In the genomic region with DNA sequence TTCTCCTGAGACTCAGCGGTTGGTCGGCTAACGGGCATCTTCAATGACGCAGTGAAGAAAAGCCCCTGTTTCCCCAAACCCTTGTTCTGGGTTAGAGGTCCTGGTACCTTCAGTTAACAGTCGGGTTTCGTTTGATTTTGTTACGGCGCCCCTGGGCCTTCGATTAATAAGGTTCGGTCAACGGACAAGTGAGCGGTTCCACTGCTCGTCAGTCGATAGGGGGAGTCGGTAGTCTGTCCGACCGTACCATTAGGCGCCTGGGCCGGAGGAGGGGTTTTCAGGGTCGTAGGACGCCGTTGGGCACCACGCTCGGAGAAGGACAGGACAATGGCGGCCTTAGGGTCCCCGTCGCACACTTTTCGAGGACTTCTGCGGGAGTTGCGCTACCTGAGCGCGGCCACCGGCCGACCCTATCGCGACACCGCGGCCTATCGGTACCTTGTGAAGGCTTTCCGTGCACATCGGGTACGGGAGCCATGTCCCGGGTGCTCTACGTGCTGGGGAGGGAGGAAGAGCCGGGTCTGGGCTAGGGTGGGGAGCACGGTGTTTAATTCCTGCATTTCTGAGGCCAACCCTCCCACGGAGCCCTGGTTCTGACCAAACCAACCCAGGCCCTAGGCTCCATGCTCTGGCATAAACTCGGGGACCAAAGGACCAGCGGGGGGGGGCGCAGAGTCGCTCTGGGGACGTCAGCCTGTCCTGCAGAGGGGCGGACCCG, we compare ENCODE assay signal across 8 cellular contexts. TPM values are rescaled to one million over a fixed set of nuclear protein-coding genes. Genes with fewer than 3 reads are reported as not detected.
DNase-seq lines count a peak whose midpoint lies in the region; ATAC-seq and TF ChIP-seq lines count a peak whose summit lies in the region.

A gene with protein sequence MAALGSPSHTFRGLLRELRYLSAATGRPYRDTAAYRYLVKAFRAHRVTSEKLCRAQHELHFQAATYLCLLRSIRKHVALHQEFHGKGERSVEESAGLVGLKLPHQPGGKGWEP (plus strand): TSS at position 280 of the 718 bp plus-strand sequence. CDS start 48 bp downstream, at position 328.

- POLR2A ChIA-PET in IMR-90 (lab: Charles Lee; ENCODE audit: unreplicated experiment): no interaction called here

- no peak for TF ChIP-seq RAD21 in IMR-90 (IDR thresholded peaks at IDR 0.05; ENCODE audit: low read length)

- no peaks in the 10 kb centered on the region for H3K9me1 ChIP-seq in IMR-90 (ENCODE audit: insufficient read depth, low read length)

- no TSS peak for BruUV-seq in IMR-90 (replicated peaks; lab: Mats Ljungman, UMichigan)

- H2BK5ac ChIP-seq in IMR-90 (ENCODE audit: low read depth, low read length, poor library complexity, severe bottlenecking): peak within 1 kb of the TSS; percentile 88

- peak within 1 kb of the TSS; percentile 95 for H4K91ac ChIP-seq in IMR-90 (ENCODE audit: insufficient read depth, low read depth, low read length)

- H3K23ac ChIP-seq in IMR-90 (ENCODE audit: low read depth, low read length): peak within 1 kb of the TSS; percentile 95

- H2AK9ac ChIP-seq in IMR-90 (replicated peaks; ENCODE audit: low read depth, low read length, poor library complexity): peak within 1 kb of the TSS; percentile 98

- peak; percentile 71; the same call in 1 of the 2 replicates for TF ChIP-seq POLR2A in IMR-90 (IDR thresholded peaks at IDR 0.05; ENCODE audit: low read depth, low read length)

- H3K4me3 ChIP-seq in IMR-90 (ENCODE audit: insufficient read depth, low read depth, low read length) (peak within 1 kb of the TSS; percentile 64), esophagus (ENCODE audit: low read depth in 1 of 2, low read length in 2 of 2) (peak within 1 kb of the TSS; percentile 82 to 97), muscle layer of colon (ENCODE audit: low read depth in 1 of 2, low read length in 2 of 2) (peak within 1 kb of the TSS; percentile 92 to 97)

- peak within 1 kb of the TSS; percentile 88 for H3K9ac ChIP-seq in IMR-90 (ENCODE audit: low read depth, low read length)
- H3K9ac ChIP-seq in muscle layer of colon (ENCODE audit: low read length): peak within 1 kb of the TSS; percentile 99

- peak within 1 kb of the TSS; percentile 25 for H3K18ac ChIP-seq in IMR-90 (ENCODE audit: low read depth, low read length)

- H3K79me1 ChIP-seq in IMR-90 (ENCODE audit: low read depth in 1 of 2, low read length in 2 of 2): peaks cover 7 to 19% of the 10 kb centered on the region in 2 experiments

- H4K8ac ChIP-seq in IMR-90 (ENCODE audit: low read depth in 2 of 2, low read length in 2 of 2): peak within 1 kb of the TSS; percentile 2 to 98

- WGBS in IMR-90 (ENCODE audit: extremely low coverage in 2 of 2, insufficient read length in 1 of 2), 2 experiments: 0% methylated on average over 40 of the region's 54 CpGs; no CpG with 5 or more reads in 1 of the 2 experiments
- 0 to 1% methylated on average over 53 to 54 of the region's 54 CpGs for WGBS in esophagus, 2 donors

- peak within 1 kb of the TSS; percentile 91 for H3K4ac ChIP-seq in IMR-90 (ENCODE audit: low read depth, low read length)

- no peak within 1 kb of the TSS; the same call in 1 of the 2 replicates for H2BK20ac ChIP-seq in IMR-90 (ENCODE audit: low read depth, low read length)

- H2BK120ac ChIP-seq in IMR-90 (ENCODE audit: low read depth, low read length): peak within 1 kb of the TSS; percentile 78

- H3K14ac ChIP-seq in IMR-90 (replicated peaks; ENCODE audit: low read depth, low read length): peak within 1 kb of the TSS; percentile 97

- no peaks in the 10 kb centered on the region; the same call in 1 of the 2 replicates for H4K20me1 ChIP-seq in IMR-90 (ENCODE audit: insufficient read depth, low read length)

- peaks cover 2% of the 10 kb centered on the region; the same call in 1 of the 2 replicates for H3K36me3 ChIP-seq in IMR-90 (ENCODE audit: control insufficient read depth, insufficient read depth, low read length)
- H3K36me3 ChIP-seq in esophagus (ENCODE audit: control insufficient read depth in 2 of 2, insufficient read depth in 2 of 2, low read length in 1 of 2): peaks cover 0 to 2% of the 10 kb centered on the region in 2 donors
- peaks cover 1% of the 10 kb centered on the region for H3K36me3 ChIP-seq in muscle layer of colon (ENCODE audit: insufficient read depth, low read length)

- intact Hi-C loops in IMR-90 (cut with micrococcal nuclease): loop anchor here (5.0 kb wide), 1 partner anchor 661 kb away; no protein-coding TSS in a partner anchor

- dilution Hi-C loops in IMR-90 (cut with HindIII; ENCODE audit: low sequenced_read_pairs, unreplicated experiment): no loop called here

- peak within 1 kb of the TSS; percentile 87 for H3K4me2 ChIP-seq in IMR-90 (ENCODE audit: low read depth, low read length)

- ATAC-seq in GM21528 (IDR thresholded peaks at IDR 0.05; ENCODE audit: low FRiP score, unreplicated experiment) (peak; percentile 51), IMR-90 (ENCODE audit: low read depth) (peak; percentile 83)

- peak within 1 kb of the TSS; percentile 96 for H3K56ac ChIP-seq in IMR-90 (ENCODE audit: extremely low read depth, insufficient read depth, low read length)

- H2BK15ac ChIP-seq in IMR-90 (ENCODE audit: low read depth, low read length): peak within 1 kb of the TSS; percentile 13; the same call in 1 of the 3 replicates

- in situ Hi-C loops in IMR-90 (cut with MboI; ENCODE audit: low sequenced_read_pairs): no loop called here

- H3K27ac ChIP-seq in IMR-90 (ENCODE audit: insufficient read depth, low read length) (peak within 1 kb of the TSS; percentile 91), esophagus (ENCODE audit: low read depth in 2 of 2, low read length in 1 of 2) (peak within 1 kb of the TSS; percentile 100), muscle layer of colon (ENCODE audit: low read depth, low read length) (peak within 1 kb of the TSS; percentile 100)

- CTCF ChIA-PET in IMR-90 (lab: Yijun Ruan, JAX): no interaction called here

- peak within 1 kb of the TSS; percentile 99 for H2AFZ ChIP-seq in IMR-90 (replicated peaks; ENCODE audit: low read length, poor library complexity)

- H3K4me1 ChIP-seq in IMR-90 (ENCODE audit: control insufficient read depth, insufficient read depth, low read length) (no peaks in the 10 kb centered on the region; the same call in 1 of the 2 replicates), esophagus (ENCODE audit: control insufficient read depth in 2 of 2, insufficient read depth in 2 of 2, low read length in 1 of 2) (no peaks in the 10 kb centered on the region), muscle layer of colon (ENCODE audit: insufficient read depth, low read length) (peaks cover 12% of the 10 kb centered on the region)

- DNase-seq in DMS53 (lab: John Stamatoyannopoulos, UW) (peak; percentile 98), IMR-90 (peak; percentile 94), OCI-M1 (lab: John Stamatoyannopoulos, UW) (peak; percentile 91)
- DNase-seq in activated T-cell treated with anti-CD3 and anti-CD28 coated beads, Interleukin-2, amount 50 U/mL, for 1 hour: peak; percentile 83
- DNase-seq in stimulated activated CD8-positive, alpha-beta memory T cell treated with anti-CD3 and anti-CD28 coated beads, Interleukin-7, amount 100 ng/mL, for 1 hour (ENCODE audit: low read depth in 2 of 2): peak; percentile 60 to 62

- peak; percentile 29; the same call in 1 of the 2 replicates for TF ChIP-seq CTCF in IMR-90 (conservative IDR thresholded peaks at IDR 0.05; ENCODE audit: low read depth, low read length)

- H4K5ac ChIP-seq in IMR-90 (ENCODE audit: low read depth, low read length): peak within 1 kb of the TSS; percentile 73

- H3K9me3 ChIP-seq in IMR-90 (ENCODE audit: control insufficient read depth, insufficient read depth, low read length): no peaks in the 10 kb centered on the region
- H3K9me3 ChIP-seq in esophagus (ENCODE audit: control insufficient read depth in 2 of 2, insufficient read depth in 1 of 2, low read depth in 1 of 2, low read length in 1 of 2): no peaks in the 10 kb centered on the region
- H3K9me3 ChIP-seq in muscle layer of colon (ENCODE audit: low read length): no peaks in the 10 kb centered on the region

- H2AK5ac ChIP-seq in IMR-90 (ENCODE audit: low read depth, low read length): peak within 1 kb of the TSS; percentile 83

- H3K27me3 ChIP-seq in IMR-90 (ENCODE audit: control insufficient read depth, insufficient read depth, low read length): no peaks in the 10 kb centered on the region
- no peaks in the 10 kb centered on the region for H3K27me3 ChIP-seq in esophagus (ENCODE audit: control insufficient read depth in 1 of 2, insufficient read depth in 2 of 2, low read length in 2 of 2)
- H3K27me3 ChIP-seq in muscle layer of colon (ENCODE audit: control insufficient read depth in 1 of 2, insufficient read depth in 2 of 2, low read length in 2 of 2): no peaks in the 10 kb centered on the region

TF ChIP-seq in IMR-90, 13 proteins besides CTCF, POLR2A, EP300 and RAD21:
- TF ChIP-seq, protein P1, sequence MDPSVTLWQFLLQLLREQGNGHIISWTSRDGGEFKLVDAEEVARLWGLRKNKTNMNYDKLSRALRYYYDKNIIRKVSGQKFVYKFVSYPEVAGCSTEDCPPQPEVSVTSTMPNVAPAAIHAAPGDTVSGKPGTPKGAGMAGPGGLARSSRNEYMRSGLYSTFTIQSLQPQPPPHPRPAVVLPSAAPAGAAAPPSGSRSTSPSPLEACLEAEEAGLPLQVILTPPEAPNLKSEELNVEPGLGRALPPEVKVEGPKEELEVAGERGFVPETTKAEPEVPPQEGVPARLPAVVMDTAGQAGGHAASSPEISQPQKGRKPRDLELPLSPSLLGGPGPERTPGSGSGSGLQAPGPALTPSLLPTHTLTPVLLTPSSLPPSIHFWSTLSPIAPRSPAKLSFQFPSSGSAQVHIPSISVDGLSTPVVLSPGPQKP (IDR thresholded peaks at IDR 0.05; ENCODE audit: borderline replicate concordance, low read depth, low read length): no peak
- TF ChIP-seq MXI1 (IDR thresholded peaks at IDR 0.05; ENCODE audit: borderline replicate concordance, low read depth, low read length): peak; percentile 51; the same call in 1 of the 2 replicates
- peak; percentile 59; the same call in 1 of the 2 replicates for TF ChIP-seq CHD1 (IDR thresholded peaks at IDR 0.05; ENCODE audit: low read depth, low read length)
- TF ChIP-seq BHLHE40 (IDR thresholded peaks at IDR 0.05; ENCODE audit: low read depth, low read length): peak; percentile 97
- TF ChIP-seq FOS (IDR thresholded peaks at IDR 0.05; ENCODE audit: low read depth, low read length): no peak
- TF ChIP-seq CEBPB (IDR thresholded peaks at IDR 0.05; ENCODE audit: low read depth, low read length): no peak
- TF ChIP-seq MAZ (IDR thresholded peaks at IDR 0.05; ENCODE audit: borderline replicate concordance, low read depth, low read length): peak; percentile 67; the same call in 1 of the 2 replicates

RNA-seq across cellular contexts. Expression of the gene that starts here (rescaled TPM):
- total RNA-seq in IMR-90 (2012; rRNA removed): 6.1 and 6.4 TPM in 2 replicates
- 11.9 and 12.6 TPM in 2 replicates for polyA plus RNA-seq in IMR-90 (2012; rRNA removed)
- polyA plus RNA-seq in IMR-90 (2012; cell fraction: cytosol; rRNA removed): 12.7 and 17.5 TPM in 2 replicates
- 3.9 and 5.0 TPM in 2 replicates for polyA plus RNA-seq in IMR-90 (2012; cell fraction: nucleus; rRNA removed; ENCODE audit: low replicate concordance)
- 10 to 100 TPM; 13.2 to 22.7 TPM for polyA plus RNA-seq in esophagus

Comparison
In these comparisons a context has a peak if more than half of its experiments do, and no peak if none do; other contexts are left out.
1. Peak in every context shown above with its lines: DNase-seq, ATAC-seq, H3K4me3 ChIP-seq and H3K27ac ChIP-seq.